ENCODE assay signal across 1 cellular context in the genomic region with DNA sequence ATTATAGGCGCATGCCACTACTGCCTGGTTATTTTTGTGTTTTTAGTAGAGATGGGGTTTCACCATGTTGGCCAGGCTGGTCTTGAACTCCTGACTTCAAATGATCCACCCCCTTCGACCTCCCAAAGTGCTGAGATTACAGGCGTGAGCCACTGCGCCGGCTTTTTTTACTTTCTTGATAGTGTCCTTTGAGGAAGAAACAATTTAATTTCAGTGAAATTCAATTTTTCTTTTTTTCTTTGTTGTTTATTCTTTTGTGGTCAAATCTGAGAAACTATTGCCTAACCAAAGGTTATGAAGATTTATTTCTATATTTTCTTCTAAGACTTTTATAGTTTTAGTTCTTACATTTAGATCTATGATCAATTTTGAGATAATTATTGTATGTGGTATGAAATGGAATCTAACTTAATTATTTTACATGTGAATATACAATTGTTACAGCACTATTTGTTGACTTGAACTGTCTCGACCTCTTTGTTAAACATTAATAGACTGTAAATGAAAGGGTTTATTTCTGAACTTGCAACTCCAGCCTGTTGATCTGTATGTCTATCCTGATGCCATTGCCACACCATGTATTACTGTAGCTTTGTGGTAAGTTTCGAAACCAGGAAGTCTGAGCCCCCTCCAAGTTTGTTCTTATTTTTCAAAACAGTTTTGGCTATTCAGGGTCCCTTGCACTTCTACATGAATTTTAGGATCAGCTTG.
TF ChIP-seq lines count a peak whose summit lies in the region.

No MANE protein-coding gene starts in this region.

TF ChIP-seq in liver, 16 proteins besides CTCF, POLR2A, EP300 and RAD21 (continued from another document):
- TF ChIP-seq HNF4G (IDR thresholded peaks at IDR 0.05) (no peak), FOXA1 (IDR thresholded peaks at IDR 0.05) (peak; percentile 55)
TF ChIP-seq in liver: peak in this region for 11.
